17 cellular contexts compared by ENCODE assay signal in the genomic region with DNA sequence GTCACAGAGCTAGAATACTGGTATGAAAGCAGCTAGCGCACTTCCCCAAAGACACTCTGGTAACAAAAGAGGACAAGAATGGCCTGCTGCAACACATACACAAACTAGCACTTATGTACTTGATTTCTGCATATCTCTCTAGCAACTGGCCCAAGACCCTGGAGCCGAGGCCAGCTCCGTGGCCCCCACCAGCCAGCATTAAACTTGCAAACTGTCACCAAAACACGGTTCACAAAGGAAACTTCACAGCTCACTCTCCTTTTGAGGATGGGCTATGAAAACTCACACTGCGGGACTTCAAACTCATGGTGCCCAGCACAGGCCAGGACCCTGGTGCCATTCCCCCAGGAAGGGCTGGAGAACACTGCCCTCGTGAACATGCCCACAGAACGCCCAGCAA.
DNase-seq lines count a peak whose midpoint lies in the region; ATAC-seq and FAIRE-seq lines count a peak whose summit lies in the region.
"Had no signal": no experiment of that assay in that cellular context is flagged by ENCODE, and none has a peak within 500 bp of the region (broad histone marks: within the 10 kb centered on the region; RNA-seq: fewer than 3 reads in every experiment).

No MANE protein-coding gene starts in this region.

- no peak overlapping the region for H2BK120ac ChIP-seq in neuronal stem cell (ENCODE audit: low read depth, low read length)

- no peak overlapping the region for H3K4me2 ChIP-seq in neuronal stem cell (ENCODE audit: insufficient read depth, low read length, poor library complexity, severe bottlenecking)
- H3K4me2 ChIP-seq: BLaER1 treated with 17β-estradiol and CSF1 and Interleukin-3, amounts not matched to agents 10 nM and 100 nM; GM23338 had no signal

- no peak overlapping the region for H3K4me3 Mint-ChIP-seq in activated CD4-positive, alpha-beta memory T cell treated with anti-CD3 and anti-CD28 coated beads, Interleukin-2, amount 10 ng/mL, durations not matched to agents 7 days and 5 days
- H3K4me3 Mint-ChIP-seq in activated CD4-positive, alpha-beta memory T cell treated with anti-CD3 and anti-CD28 coated beads for 36 hours: no peak overlapping the region
- H3K4me3 Mint-ChIP-seq in activated T-cell treated with anti-CD3 and anti-CD28 coated beads, Interleukin-2, amount 50 U/mL, for 72 hours: no peak overlapping the region
- H3K4me3 Mint-ChIP-seq: B cell; CD8-positive, alpha-beta T cell; GM23338 had no signal

- H3K9ac ChIP-seq in neuronal stem cell (ENCODE audit: low read depth, low read length, poor library complexity): no peak overlapping the region
- H3K9ac ChIP-seq: BLaER1 treated with 17β-estradiol and CSF1 and Interleukin-3, amounts not matched to agents 10 nM and 100 nM had no signal

- H3K27ac ChIP-seq in neuronal stem cell (replicated peaks; ENCODE audit: low read length): no peak overlapping the region
- H3K27ac ChIP-seq: BLaER1 treated with 17β-estradiol and CSF1 and Interleukin-3, amounts not matched to agents 10 nM and 100 nM; HL-60 had no signal

- H2BK5ac ChIP-seq in neuronal stem cell (ENCODE audit: low read length): no peak overlapping the region

- H2BK12ac ChIP-seq in neuronal stem cell (ENCODE audit: low read length): no peak overlapping the region

- no peak for FAIRE-seq in frontal cortex (lab: Jason Lieb, UNC)
- FAIRE-seq: H54 had no signal

- no peak overlapping the region for H2AK5ac ChIP-seq in neuronal stem cell (ENCODE audit: low read depth, low read length)

- no peak overlapping the region for H3K27ac Mint-ChIP-seq in activated CD4-positive, alpha-beta memory T cell treated with anti-CD3 and anti-CD28 coated beads, Interleukin-2, amount 10 ng/mL, durations not matched to agents 7 days and 5 days
- no peak overlapping the region for H3K27ac Mint-ChIP-seq in activated CD4-positive, alpha-beta memory T cell treated with anti-CD3 and anti-CD28 coated beads for 36 hours
- H3K27ac Mint-ChIP-seq in activated T-cell treated with anti-CD3 and anti-CD28 coated beads, Interleukin-2, amount 50 U/mL, for 72 hours: no peak overlapping the region
- H3K27ac Mint-ChIP-seq: B cell; CD8-positive, alpha-beta T cell; GM23338 had no signal

- no CpG with 5 or more reads among the region's 7 CpGs for WGBS in neuronal stem cell (ENCODE audit: extremely low coverage in 2 of 2, insufficient read length in 2 of 2, insufficient replicate concordance in 1 of 2), 2 donors

- no peaks in the 10 kb centered on the region for H3K27me3 Mint-ChIP-seq in activated CD4-positive, alpha-beta memory T cell treated with anti-CD3 and anti-CD28 coated beads, Interleukin-2, amount 10 ng/mL, durations not matched to agents 7 days and 5 days
- H3K27me3 Mint-ChIP-seq in activated CD4-positive, alpha-beta memory T cell treated with anti-CD3 and anti-CD28 coated beads for 36 hours: no peaks in the 10 kb centered on the region
- H3K27me3 Mint-ChIP-seq in activated T-cell treated with anti-CD3 and anti-CD28 coated beads, Interleukin-2, amount 50 U/mL, for 72 hours (ENCODE audit: low read depth): no peaks in the 10 kb centered on the region
- H3K27me3 Mint-ChIP-seq: B cell had no signal

- H3K36me3 Mint-ChIP-seq in activated CD4-positive, alpha-beta memory T cell treated with anti-CD3 and anti-CD28 coated beads, Interleukin-2, amount 10 ng/mL, durations not matched to agents 7 days and 5 days (ENCODE audit: low read depth): no peaks in the 10 kb centered on the region
- H3K36me3 Mint-ChIP-seq in activated CD4-positive, alpha-beta memory T cell treated with anti-CD3 and anti-CD28 coated beads for 36 hours: no peaks in the 10 kb centered on the region
- no peaks in the 10 kb centered on the region for H3K36me3 Mint-ChIP-seq in activated T-cell treated with anti-CD3 and anti-CD28 coated beads, Interleukin-2, amount 50 U/mL, for 72 hours (ENCODE audit: insufficient read depth in 2 of 2)
- H3K36me3 Mint-ChIP-seq: CD8-positive, alpha-beta T cell had no signal

- in situ Hi-C loops in ACHN (cut with HindIII; ENCODE audit: low pct_ligation_motif_present, low pct_unique_long_range_greater_than_20kb, low sequenced_read_pairs): no loop called here

- no peak overlapping the region for H3K18ac ChIP-seq in neuronal stem cell (ENCODE audit: low read length)

- peak; percentile 3 for DNase-seq in activated CD4-positive, alpha-beta memory T cell treated with anti-CD3 and anti-CD28 coated beads, Interleukin-2, amount 10 ng/mL, durations not matched to agents 7 days and 5 days
- no peak for DNase-seq in activated CD4-positive, alpha-beta memory T cell treated with anti-CD3 and anti-CD28 coated beads for 36 hours
- DNase-seq in islet precursor cell (peak; percentile 22), neuronal stem cell (ENCODE audit: low spot score) (no peak), frontal cortex (ENCODE audit: low spot score in 2 of 2) (no peak), ACHN (no peak)
- DNase-seq in activated T-cell treated with anti-CD3 and anti-CD28 coated beads, Interleukin-2, amount 50 U/mL, for 72 hours: no peak
- DNase-seq: 8988T, Calu3, GF-D8, HCEC 1CT had no signal

- H2AFZ ChIP-seq in neuronal stem cell (ENCODE audit: low read length): peak overlapping the region; percentile 20
- H2AFZ ChIP-seq: GM23338 had no signal

- no peak overlapping the region for H3K23ac ChIP-seq in neuronal stem cell (ENCODE audit: low read depth, low read length, poor library complexity)

- peaks cover 17 to 20% of the 10 kb centered on the region in 2 donors for H3K4me1 ChIP-seq in neuronal stem cell (ENCODE audit: control insufficient read depth in 2 of 2, insufficient read depth in 1 of 2, low read depth in 1 of 2, low read length in 2 of 2)

- H3K9me3 ChIP-seq in neuronal stem cell (replicated peaks in 1 of 2; ENCODE audit: control insufficient read depth in 2 of 2, insufficient read depth in 1 of 2, low read depth in 1 of 2, low read length in 2 of 2): peaks cover 0 to 4% of the 10 kb centered on the region in 2 donors

- H3K4me1 Mint-ChIP-seq in activated CD4-positive, alpha-beta memory T cell treated with anti-CD3 and anti-CD28 coated beads, Interleukin-2, amount 10 ng/mL, durations not matched to agents 7 days and 5 days: peaks cover 8% of the 10 kb centered on the region
- H3K4me1 Mint-ChIP-seq in activated CD4-positive, alpha-beta memory T cell treated with anti-CD3 and anti-CD28 coated beads for 36 hours (ENCODE audit: low read depth): no peaks in the 10 kb centered on the region
- no peaks in the 10 kb centered on the region for H3K4me1 Mint-ChIP-seq in activated T-cell treated with anti-CD3 and anti-CD28 coated beads, Interleukin-2, amount 50 U/mL, for 72 hours (ENCODE audit: low read depth)

- CTCF ChIA-PET in activated CD4-positive, alpha-beta memory T cell treated with anti-CD3 and anti-CD28 coated beads, Interleukin-2, amount 10 ng/mL, durations not matched to agents 7 days and 5 days (lab: Charles Lee): no interaction called here
- CTCF ChIA-PET in activated CD4-positive, alpha-beta memory T cell treated with anti-CD3 and anti-CD28 coated beads for 36 hours (lab: Charles Lee): interaction anchor here (0.9 kb wide), 1 partner anchor 33 kb away, joined by 3 read pairs; no protein-coding TSS in a partner anchor

- H4K8ac ChIP-seq in neuronal stem cell (ENCODE audit: low read depth, low read length): no peak overlapping the region

- H3K36me3 ChIP-seq in neuronal stem cell (replicated peaks in 1 of 2; ENCODE audit: control insufficient read depth in 2 of 2, insufficient read depth in 2 of 2, low read length in 2 of 2): no peaks in the 10 kb centered on the region
- H3K36me3 ChIP-seq: BLaER1 treated with 17β-estradiol and CSF1 and Interleukin-3, amounts not matched to agents 10 nM and 100 nM had no signal

- H2BK15ac ChIP-seq in neuronal stem cell (ENCODE audit: low read length): no peak overlapping the region

- no peak overlapping the region for H3K14ac ChIP-seq in neuronal stem cell (ENCODE audit: low read length)

- H3K4ac ChIP-seq in neuronal stem cell (ENCODE audit: low read length): no peak overlapping the region

- intact Hi-C loops in activated CD4-positive, alpha-beta memory T cell treated with anti-CD3 and anti-CD28 coated beads for 36 hours (cut with micrococcal nuclease): no loop called here

- no peak overlapping the region for H3K4me3 ChIP-seq in neuronal stem cell (ENCODE audit: low read length in 2 of 2)
- H3K4me3 ChIP-seq: BLaER1 treated with 17β-estradiol and CSF1 and Interleukin-3, amounts not matched to agents 10 nM and 100 nM; GM23338 had no signal

- POLR2A ChIA-PET in activated CD4-positive, alpha-beta memory T cell treated with anti-CD3 and anti-CD28 coated beads, Interleukin-2, amount 10 ng/mL, durations not matched to agents 7 days and 5 days (lab: Charles Lee): no interaction called here
- POLR2A ChIA-PET in activated CD4-positive, alpha-beta memory T cell treated with anti-CD3 and anti-CD28 coated beads for 36 hours (lab: Charles Lee): no interaction called here

- ATAC-seq in activated T-cell treated with anti-CD3 and anti-CD28 coated beads, Interleukin-2, amount 50 U/mL, for 72 hours (replicated peaks in 1 of 2): no peak
- ATAC-seq: CD8-positive, alpha-beta T cell; GM23338 had no signal

- no peak overlapping the region for H4K91ac ChIP-seq in neuronal stem cell (ENCODE audit: low read depth, low read length, poor library complexity)

- no peaks in the 10 kb centered on the region for H3K9me3 Mint-ChIP-seq in activated CD4-positive, alpha-beta memory T cell treated with anti-CD3 and anti-CD28 coated beads, Interleukin-2, amount 10 ng/mL, durations not matched to agents 7 days and 5 days
- H3K9me3 Mint-ChIP-seq in activated CD4-positive, alpha-beta memory T cell treated with anti-CD3 and anti-CD28 coated beads for 36 hours: no peaks in the 10 kb centered on the region
- H3K9me3 Mint-ChIP-seq in activated T-cell treated with anti-CD3 and anti-CD28 coated beads, Interleukin-2, amount 50 U/mL, for 72 hours: no peaks in the 10 kb centered on the region
- H3K9me3 Mint-ChIP-seq: CD8-positive, alpha-beta T cell; GM23338 had no signal

- H3K79me1 ChIP-seq in neuronal stem cell (ENCODE audit: low read depth, low read length): no peaks in the 10 kb centered on the region

- H3K27me3 ChIP-seq in neuronal stem cell (ENCODE audit: control insufficient read depth in 3 of 3, insufficient read depth in 3 of 3, low read depth in 1 of 3, low read length in 3 of 3): no peaks in the 10 kb centered on the region

Comparison
In these comparisons a context has a peak if more than half of its experiments do, and no peak if none do; other contexts are left out.
1. DNase-seq: peak in activated CD4-positive, alpha-beta memory T cell treated with anti-CD3 and anti-CD28 coated beads, Interleukin-2, amount 10 ng/mL, durations not matched to agents 7 days and 5 days (single experiment) and islet precursor cell (single experiment); none in activated CD4-positive, alpha-beta memory T cell treated with anti-CD3 and anti-CD28 coated beads for 36 hours (single experiment), neuronal stem cell (single experiment), frontal cortex (0 of 2), activated T-cell treated with anti-CD3 and anti-CD28 coated beads, Interleukin-2, amount 50 U/mL, for 72 hours (0 of 2) and ACHN (single experiment).